In the genomic region with DNA sequence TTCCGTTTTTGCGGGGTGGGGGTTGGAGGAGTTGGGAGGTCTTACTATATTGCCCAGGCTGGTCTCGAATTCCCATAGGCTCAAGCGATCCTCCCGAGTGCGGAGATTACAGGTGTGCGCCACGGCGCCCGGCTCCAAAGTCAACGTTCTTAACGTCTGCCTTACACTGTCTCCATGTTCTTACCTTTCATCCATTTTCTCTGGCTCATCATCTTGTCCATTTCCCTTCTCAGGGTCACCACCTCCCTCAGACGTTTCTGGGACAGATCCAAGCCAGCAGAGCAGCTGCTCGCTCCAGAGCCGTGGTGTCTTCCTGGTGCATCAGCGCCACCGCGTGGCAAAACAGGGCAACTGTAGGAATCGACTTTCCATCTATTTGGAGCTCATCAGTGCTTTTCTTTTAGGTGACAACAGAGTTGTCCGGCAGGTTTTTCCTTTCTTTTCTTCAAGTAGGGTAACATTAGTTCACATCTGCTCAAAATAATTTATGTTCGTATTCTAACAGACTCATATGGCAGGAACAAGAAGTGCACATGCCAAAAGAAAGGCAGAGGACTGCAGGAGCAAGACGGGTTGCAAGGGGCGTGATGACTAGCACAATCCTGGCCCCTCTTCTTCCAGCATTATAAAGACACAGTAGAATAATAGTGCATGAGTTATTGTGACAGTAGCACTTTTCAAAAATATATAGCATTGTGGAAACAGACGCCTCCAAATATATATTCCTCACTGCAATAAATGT, we compare ENCODE assay signal across 8 cellular contexts.
DNase-seq lines count a peak whose midpoint lies in the region; ATAC-seq and TF ChIP-seq lines count a peak whose summit lies in the region.

No MANE protein-coding gene starts in this region.

- peaks cover 2% of the 10 kb centered on the region for H3K27me3 Mint-ChIP-seq in activated T-helper 1 cell treated with anti-CD3 and anti-CD28 coated beads, Interleukin-12 subunit alpha, Interleukin-12 subunit beta, Interleukin-2, Interleukin-4 antibody, amounts not matched to agents 30 ng/mL and 10 ng/mL and 1 ng/mL, durations not matched to agents 14 hours and 24 hours and 36 hours (ENCODE audit: insufficient read depth)
- peaks cover 18 to 38% (median 22%) of the 10 kb centered on the region in 3 donors for H3K27me3 Mint-ChIP-seq in naive B cell

- H3K36me3 ChIP-seq in HUES6 (ENCODE audit: control insufficient read depth, insufficient read depth, low read length) = no peaks in the 10 kb centered on the region

- ATAC-seq in GM21526 (IDR thresholded peaks at IDR 0.05; ENCODE audit: low FRiP score, unreplicated experiment) = peak; percentile 93
- peak; percentile 63 to 73 for ATAC-seq in naive B cell (ENCODE audit: low read depth in 2 of 2)

- TF ChIP-seq CTCF in fibroblast of mammary gland (conservative IDR thresholded peaks at IDR 0.05; ENCODE audit: control insufficient read depth, insufficient read depth, low read depth, low read length) = peak; percentile 93

- no peak overlapping the region for H3K27ac ChIP-seq in HUES6 (ENCODE audit: low read depth, low read length)

- DNase-seq in DMS53 (lab: John Stamatoyannopoulos, UW) (peak; percentile 80), RKO (ENCODE audit: low spot score) (peak; percentile 77), fibroblast of mammary gland (ENCODE audit: low read depth) (peak; percentile 81), naive B cell (peak; percentile 52)
- peak; percentile 65 for DNase-seq in activated T-helper 1 cell treated with anti-CD3 and anti-CD28 coated beads, Interleukin-12 subunit alpha, Interleukin-12 subunit beta, Interleukin-2, Interleukin-4 antibody, amounts not matched to agents 30 ng/mL and 10 ng/mL and 1 ng/mL, durations not matched to agents 14 hours and 24 hours and 36 hours (ENCODE audit: low spot score)
- DNase-seq in stimulated activated CD8-positive, alpha-beta memory T cell treated with anti-CD3 and anti-CD28 coated beads, Interleukin-7, amount 100 ng/mL, for 48 hours (ENCODE audit: extremely low read depth in 1 of 2, low read depth in 1 of 2) = peak; percentile 41 to 49

- peak overlapping the region; percentile 18 for H3K9ac ChIP-seq in HUES6 (ENCODE audit: low read length)

- H3K4me1 Mint-ChIP-seq in activated T-helper 1 cell treated with anti-CD3 and anti-CD28 coated beads, Interleukin-12 subunit alpha, Interleukin-12 subunit beta, Interleukin-2, Interleukin-4 antibody, amounts not matched to agents 30 ng/mL and 10 ng/mL and 1 ng/mL, durations not matched to agents 14 hours and 24 hours and 36 hours (ENCODE audit: low read depth) = peaks cover 6% of the 10 kb centered on the region
- peaks cover 9 to 12% (median 11%) of the 10 kb centered on the region in 3 donors for H3K4me1 Mint-ChIP-seq in naive B cell

- no peaks in the 10 kb centered on the region for H3K27me3 ChIP-seq in HUES6 (ENCODE audit: control insufficient read depth, insufficient read depth, low read length)

- H3K9me3 Mint-ChIP-seq in activated T-helper 1 cell treated with anti-CD3 and anti-CD28 coated beads, Interleukin-12 subunit alpha, Interleukin-12 subunit beta, Interleukin-2, Interleukin-4 antibody, amounts not matched to agents 30 ng/mL and 10 ng/mL and 1 ng/mL, durations not matched to agents 14 hours and 24 hours and 36 hours = no peaks in the 10 kb centered on the region
- H3K9me3 Mint-ChIP-seq in naive B cell = no peaks in the 10 kb centered on the region

- no peaks in the 10 kb centered on the region for H3K36me3 Mint-ChIP-seq in activated T-helper 1 cell treated with anti-CD3 and anti-CD28 coated beads, Interleukin-12 subunit alpha, Interleukin-12 subunit beta, Interleukin-2, Interleukin-4 antibody, amounts not matched to agents 30 ng/mL and 10 ng/mL and 1 ng/mL, durations not matched to agents 14 hours and 24 hours and 36 hours (ENCODE audit: low read depth)
- no peaks in the 10 kb centered on the region for H3K36me3 Mint-ChIP-seq in naive B cell

- H3K4me1 ChIP-seq in HUES6 (ENCODE audit: control insufficient read depth, insufficient read depth, low read length) = 0 out of 2 replicates have a peak, but pooled peaks cover 5% of the 10 kb centered on the region

- H3K27ac Mint-ChIP-seq in activated T-helper 1 cell treated with anti-CD3 and anti-CD28 coated beads, Interleukin-12 subunit alpha, Interleukin-12 subunit beta, Interleukin-2, Interleukin-4 antibody, amounts not matched to agents 30 ng/mL and 10 ng/mL and 1 ng/mL, durations not matched to agents 14 hours and 24 hours and 36 hours = no peak overlapping the region
- no peak overlapping the region for H3K27ac Mint-ChIP-seq in naive B cell

- intact Hi-C loops in activated T-helper 1 cell treated with anti-CD3 and anti-CD28 coated beads, Interleukin-12 subunit alpha, Interleukin-12 subunit beta, Interleukin-2, Interleukin-4 antibody, amounts not matched to agents 30 ng/mL and 10 ng/mL and 1 ng/mL, durations not matched to agents 14 hours and 24 hours and 36 hours (cut with micrococcal nuclease) = loop anchor here (1.0 to 10.0 kb wide), 9 partner anchors 24 to 970 kb away; no protein-coding TSS in a partner anchor

- H3K4me3 Mint-ChIP-seq in activated T-helper 1 cell treated with anti-CD3 and anti-CD28 coated beads, Interleukin-12 subunit alpha, Interleukin-12 subunit beta, Interleukin-2, Interleukin-4 antibody, amounts not matched to agents 30 ng/mL and 10 ng/mL and 1 ng/mL, durations not matched to agents 14 hours and 24 hours and 36 hours = peak overlapping the region; percentile 92
- peak overlapping the region; percentile 0 to 94 (median 85) for H3K4me3 Mint-ChIP-seq in naive B cell

- no peaks in the 10 kb centered on the region for H3K9me3 ChIP-seq in HUES6 (ENCODE audit: control insufficient read depth, insufficient read depth, low read depth, low read length)

- H3K4me3 ChIP-seq in HUES6 (ENCODE audit: low read depth, low read length) (peak overlapping the region; percentile 68), fibroblast of mammary gland (ENCODE audit: control insufficient read depth, low read depth, low read length) (peak overlapping the region; percentile 23)
